Comparison of ENCODE assay signal across 23 cellular contexts in genomic region chr2:19580264-19580663, GRCh38.
DNase-seq lines count a peak whose midpoint lies in the region; ATAC-seq and TF ChIP-seq lines count a peak whose summit lies in the region.
"Had no signal": no experiment of that assay in that cellular context is flagged by ENCODE, and none has a peak within 500 bp of the region (broad histone marks: within the 10 kb centered on the region; RNA-seq: fewer than 3 reads in every experiment).

No MANE protein-coding gene starts in this region.

- H2BK5ac ChIP-seq in mesenchymal stem cell (ENCODE audit: low read depth, low read length, poor library complexity, severe bottlenecking): no peak overlapping the region

- H3K27ac ChIP-seq in RWPE2 (ENCODE audit: poor library complexity, severe bottlenecking): peak overlapping the region; percentile 0
- peak overlapping the region; percentile 9 for H3K27ac ChIP-seq in mesenchymal stem cell (ENCODE audit: low read length, poor library complexity, severe bottlenecking)
- H3K27ac ChIP-seq: gastrocnemius medialis, HL-60, upper lobe of right lung had no signal

- no peaks in the 10 kb centered on the region for H3K9me3 Mint-ChIP-seq in endothelial cell (ENCODE audit: unreplicated experiment)
- H3K9me3 Mint-ChIP-seq: H9, IgD-negative memory B cell had no signal

- H2AK5ac ChIP-seq in mesenchymal stem cell (ENCODE audit: low read length, severe bottlenecking): peak overlapping the region; percentile 67

- no peaks in the 10 kb centered on the region for H3K79me1 ChIP-seq in mesenchymal stem cell (replicated peaks; ENCODE audit: low read length, poor library complexity, severe bottlenecking)

- no peak overlapping the region for H4K91ac ChIP-seq in mesenchymal stem cell (ENCODE audit: low read length)

- H3K14ac ChIP-seq in mesenchymal stem cell (ENCODE audit: low read length in 2 of 2): no peak overlapping the region

- H3K27me3 ChIP-seq in RWPE2 (ENCODE audit: insufficient read depth, poor library complexity, severe bottlenecking) (no peaks in the 10 kb centered on the region), mesenchymal stem cell (ENCODE audit: control insufficient read depth in 1 of 2, insufficient read depth in 1 of 2, low read length in 2 of 2) (no peaks in the 10 kb centered on the region)
- H3K27me3 ChIP-seq: gastrocnemius medialis, upper lobe of right lung had no signal

- peak overlapping the region; percentile 48 for H3K27ac Mint-ChIP-seq in endothelial cell (ENCODE audit: unreplicated experiment)
- H3K27ac Mint-ChIP-seq: activated CD8-positive, alpha-beta T cell treated with anti-CD3 and anti-CD28 coated beads, Interleukin-2, amount 10 ng/mL, durations not matched to agents 7 days and 5 days; H9; IgD-negative memory B cell; memory B cell; naive thymus-derived CD8-positive, alpha-beta T cell had no signal

- no peak overlapping the region for H2BK15ac ChIP-seq in mesenchymal stem cell (ENCODE audit: low read depth, poor library complexity, severe bottlenecking)

- 56% methylated on average over 1 of the region's 1 CpG for WGBS in mesenchymal stem cell

- no peak overlapping the region for H3K4me2 ChIP-seq in mesenchymal stem cell (ENCODE audit: low read length, poor library complexity, severe bottlenecking)

- no peak overlapping the region for H3K4me3 Mint-ChIP-seq in endothelial cell (ENCODE audit: unreplicated experiment)
- H3K4me3 Mint-ChIP-seq: activated CD8-positive, alpha-beta T cell treated with anti-CD3 and anti-CD28 coated beads, Interleukin-2, amount 10 ng/mL, durations not matched to agents 7 days and 5 days; CD4-positive, CD25-positive, alpha-beta regulatory T cell; H9; IgD-negative memory B cell; memory B cell; naive thymus-derived CD8-positive, alpha-beta T cell had no signal

- no peak for ATAC-seq in RWPE2 (ENCODE audit: low read depth)
- ATAC-seq in HG02610 (IDR thresholded peaks at IDR 0.05; ENCODE audit: unreplicated experiment): no peak
- ATAC-seq: activated CD8-positive, alpha-beta T cell treated with anti-CD3 and anti-CD28 coated beads, Interleukin-2, amount 10 ng/mL, durations not matched to agents 7 days and 5 days; gastrocnemius medialis; naive thymus-derived CD8-positive, alpha-beta T cell had no signal

- no peaks in the 10 kb centered on the region for H3K36me3 Mint-ChIP-seq in endothelial cell (ENCODE audit: low read depth, unreplicated experiment)
- H3K36me3 Mint-ChIP-seq: CD4-positive, CD25-positive, alpha-beta regulatory T cell; IgD-negative memory B cell; memory B cell; naive thymus-derived CD8-positive, alpha-beta T cell had no signal

- peak overlapping the region; percentile 17 for H3K9ac ChIP-seq in mesenchymal stem cell (ENCODE audit: low read length)

- peak; percentile 31 for DNase-seq in AG10803 (ENCODE audit: low read depth)
- DNase-seq in RWPE2 (ENCODE audit: low spot score): no peak
- no peak for DNase-seq in endothelial cell (ENCODE audit: low spot score)
- peak; percentile 78 for DNase-seq in mesenchymal stem cell
- no peak for DNase-seq in NCI-H2196 treated with DMSO at 0.1 percent for 48 hours (lab: John Stamatoyannopoulos, UW; ENCODE audit: unreplicated experiment)
- DNase-seq in germinal center (ENCODE audit: low spot score): no peak
- DNase-seq: activated CD4-positive, alpha-beta T cell treated with anti-CD3 and anti-CD28 coated beads for 1 hour; activated CD8-positive, alpha-beta T cell treated with anti-CD3 and anti-CD28 coated beads, Interleukin-2, amount 10 ng/mL, durations not matched to agents 7 days and 5 days; activated T-cell treated with anti-CD3 and anti-CD28 coated beads, Interleukin-2, amount 50 U/mL, for 1 hour; CD4-positive, CD25-positive, alpha-beta regulatory T cell; central memory CD4-positive, alpha-beta T cell; gastrocnemius medialis; H9; kidney; naive thymus-derived CD8-positive, alpha-beta T cell; NCI-H1436; NCI-H526 treated with DMSO at 0.1 percent for 48 hours; T-helper 9 cell; upper lobe of right lung had no signal

- H3K36me3 ChIP-seq in RWPE2 (ENCODE audit: low read depth) (no peaks in the 10 kb centered on the region), mesenchymal stem cell (ENCODE audit: control insufficient read depth in 1 of 2, insufficient read depth in 2 of 2, low read depth in 1 of 2, low read length in 2 of 2) (no peaks in the 10 kb centered on the region)
- H3K36me3 ChIP-seq: gastrocnemius medialis, upper lobe of right lung had no signal

- H3K4me3 ChIP-seq in AG10803 (ENCODE audit: low read length): no peak overlapping the region
- H3K4me3 ChIP-seq in RWPE2 (ENCODE audit: severe bottlenecking): no peak overlapping the region
- no peak overlapping the region for H3K4me3 ChIP-seq in mesenchymal stem cell (ENCODE audit: insufficient read depth in 1 of 2, low read depth in 1 of 2, low read length in 2 of 2)
- H3K4me3 ChIP-seq: gastrocnemius medialis, upper lobe of right lung had no signal

- peak overlapping the region; percentile 74 for H4K8ac ChIP-seq in mesenchymal stem cell (ENCODE audit: low read length)

- TF ChIP-seq CTCF in AG10803 (conservative IDR thresholded peaks at IDR 0.05; ENCODE audit: low read length) (no peak), RWPE2 (IDR thresholded peaks at IDR 0.05; ENCODE audit: poor library complexity, severe bottlenecking) (no peak), endothelial cell (IDR thresholded peaks at IDR 0.05; ENCODE audit: unreplicated experiment) (no peak)

- H2BK120ac ChIP-seq in mesenchymal stem cell (ENCODE audit: low read depth, low read length): no peak overlapping the region

- peaks cover 18% of the 10 kb centered on the region for H3K4me1 Mint-ChIP-seq in endothelial cell (ENCODE audit: unreplicated experiment)
- H3K4me1 Mint-ChIP-seq: CD4-positive, CD25-positive, alpha-beta regulatory T cell; H9; IgD-negative memory B cell; memory B cell; naive thymus-derived CD8-positive, alpha-beta T cell had no signal

- H3K4me1 ChIP-seq in RWPE2 (ENCODE audit: insufficient read depth, poor library complexity, severe bottlenecking) (peaks cover 32% of the 10 kb centered on the region), mesenchymal stem cell (ENCODE audit: control insufficient read depth, insufficient read depth, low read depth, low read length) (peaks cover 8% of the 10 kb centered on the region)
- H3K4me1 ChIP-seq: gastrocnemius medialis, upper lobe of right lung had no signal

- peak overlapping the region in 1 of 2 experiments; percentile 34 for H2BK12ac ChIP-seq in mesenchymal stem cell (ENCODE audit: low read length in 2 of 2)

- H3K4ac ChIP-seq in mesenchymal stem cell (ENCODE audit: low read depth in 1 of 2, low read length in 2 of 2): no peak overlapping the region

- no peak overlapping the region for H3K23ac ChIP-seq in mesenchymal stem cell (ENCODE audit: low read length in 2 of 2)

- no peaks in the 10 kb centered on the region for H3K27me3 Mint-ChIP-seq in endothelial cell (ENCODE audit: unreplicated experiment)
- H3K27me3 Mint-ChIP-seq: CD4-positive, CD25-positive, alpha-beta regulatory T cell had no signal

- no peak overlapping the region for H2AFZ ChIP-seq in mesenchymal stem cell (ENCODE audit: low read depth, low read length)

- no peaks in the 10 kb centered on the region for H3K9me3 ChIP-seq in RWPE2 (ENCODE audit: severe bottlenecking)
- no peaks in the 10 kb centered on the region for H3K9me3 ChIP-seq in mesenchymal stem cell (ENCODE audit: control insufficient read depth, low read length)
- H3K9me3 ChIP-seq: gastrocnemius medialis, upper lobe of right lung had no signal

- H3K18ac ChIP-seq in mesenchymal stem cell (ENCODE audit: low read depth in 1 of 2, low read length in 2 of 2): peak overlapping the region; percentile 5 to 59

Comparison
In these comparisons a context has a peak if more than half of its experiments do, and no peak if none do; other contexts are left out.
1. DNase-seq: peak in AG10803 (single experiment) and mesenchymal stem cell (single experiment); none in RWPE2 (single experiment), endothelial cell (single experiment), NCI-H2196 treated with DMSO at 0.1 percent for 48 hours (single experiment) and germinal center (single experiment).